13 cellular contexts compared by ENCODE assay signal in the genomic region with DNA sequence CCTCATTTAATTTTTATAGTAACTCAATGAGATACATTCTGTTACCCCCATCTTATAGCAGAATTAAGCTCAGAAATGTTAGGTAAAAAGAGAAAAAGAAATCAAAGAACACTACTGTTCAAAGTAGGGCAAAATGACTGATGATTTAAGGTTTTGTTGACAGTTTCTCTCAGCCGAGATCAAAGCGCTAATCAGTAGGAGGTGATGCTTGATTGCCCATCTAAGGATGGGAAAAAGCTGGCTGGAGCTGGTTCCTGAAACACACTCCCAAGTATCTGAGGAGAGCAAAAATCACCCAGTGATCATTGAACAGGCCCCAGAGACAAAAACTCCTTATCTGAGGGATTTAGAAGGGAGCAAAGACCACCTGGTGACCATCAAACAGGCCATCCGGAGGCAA.
"Had no signal": no experiment of that assay in that cellular context is flagged by ENCODE, and none has a peak within 500 bp of the region (broad histone marks: within the 10 kb centered on the region; RNA-seq: fewer than 3 reads in every experiment).

No MANE protein-coding gene starts in this region.

- H3K27ac ChIP-seq: suprapubic skin had no signal

- H3K27me3 Mint-ChIP-seq: activated CD4-positive, alpha-beta T cell treated with anti-CD3 and anti-CD28 coated beads, Interleukin-2, amount 10 ng/mL, durations not matched to agents 7 days and 5 days; activated T-cell treated with anti-CD3 and anti-CD28 coated beads, Interleukin-2, amount 50 U/mL, for 24 hours; stimulated activated naive CD8-positive, alpha-beta T cell treated with anti-CD3 and anti-CD28 coated beads, Interleukin-15, Interleukin-2, amounts not matched to agents 100 ng/mL and 50 ng/mL, for 24 hours had no signal

- H3K4me1 ChIP-seq: suprapubic skin had no signal

- H3K9me3 Mint-ChIP-seq: activated CD4-positive, alpha-beta T cell treated with anti-CD3 and anti-CD28 coated beads, Interleukin-2, amount 10 ng/mL, durations not matched to agents 7 days and 5 days; activated naive CD4-positive, alpha-beta T cell treated with anti-CD3 and anti-CD28 coated beads for 36 hours; activated T-cell treated with anti-CD3 and anti-CD28 coated beads, Interleukin-2, amount 50 U/mL, for 24 hours; effector memory CD8-positive, alpha-beta T cell; stimulated activated naive CD8-positive, alpha-beta T cell treated with anti-CD3 and anti-CD28 coated beads, Interleukin-15, Interleukin-2, amounts not matched to agents 100 ng/mL and 50 ng/mL, for 24 hours had no signal

- H3K4me3 Mint-ChIP-seq: activated CD4-positive, alpha-beta T cell treated with anti-CD3 and anti-CD28 coated beads, Interleukin-2, amount 10 ng/mL, durations not matched to agents 7 days and 5 days; activated CD8-positive, alpha-beta T cell treated with anti-CD3 and anti-CD28 coated beads, Interleukin-2, amount 10 ng/mL, durations not matched to agents 7 days and 5 days; activated naive CD4-positive, alpha-beta T cell treated with anti-CD3 and anti-CD28 coated beads for 36 hours; activated T-cell treated with anti-CD3 and anti-CD28 coated beads, Interleukin-2, amount 50 U/mL, for 24 hours; brain; effector memory CD8-positive, alpha-beta T cell; nephron; stimulated activated naive CD8-positive, alpha-beta T cell treated with anti-CD3 and anti-CD28 coated beads, Interleukin-15, Interleukin-2, amounts not matched to agents 100 ng/mL and 50 ng/mL, for 24 hours had no signal

- H3K36me3 Mint-ChIP-seq: brain had no signal

- H3K36me3 ChIP-seq: suprapubic skin had no signal

- ATAC-seq: activated CD8-positive, alpha-beta T cell treated with anti-CD3 and anti-CD28 coated beads, Interleukin-2, amount 10 ng/mL, durations not matched to agents 7 days and 5 days; effector memory CD8-positive, alpha-beta T cell; left lobe of liver had no signal

- H3K9me3 ChIP-seq: suprapubic skin had no signal

- H3K27me3 ChIP-seq: suprapubic skin had no signal

- DNase-seq: activated CD4-positive, alpha-beta T cell treated with anti-CD3 and anti-CD28 coated beads, Interleukin-2, amount 10 ng/mL, durations not matched to agents 7 days and 5 days; activated CD8-positive, alpha-beta T cell treated with anti-CD3 and anti-CD28 coated beads, Interleukin-2, amount 10 ng/mL, durations not matched to agents 7 days and 5 days; activated naive CD4-positive, alpha-beta T cell treated with anti-CD3 and anti-CD28 coated beads for 36 hours; activated T-cell treated with anti-CD3 and anti-CD28 coated beads, Interleukin-2, amount 50 U/mL, for 24 hours; caudate nucleus; effector memory CD8-positive, alpha-beta T cell; midbrain; T1000 had no signal

- H3K4me1 Mint-ChIP-seq: activated CD4-positive, alpha-beta T cell treated with anti-CD3 and anti-CD28 coated beads, Interleukin-2, amount 10 ng/mL, durations not matched to agents 7 days and 5 days had no signal

- H3K27ac Mint-ChIP-seq: activated CD4-positive, alpha-beta T cell treated with anti-CD3 and anti-CD28 coated beads, Interleukin-2, amount 10 ng/mL, durations not matched to agents 7 days and 5 days; activated CD8-positive, alpha-beta T cell treated with anti-CD3 and anti-CD28 coated beads, Interleukin-2, amount 10 ng/mL, durations not matched to agents 7 days and 5 days; activated naive CD4-positive, alpha-beta T cell treated with anti-CD3 and anti-CD28 coated beads for 36 hours; activated T-cell treated with anti-CD3 and anti-CD28 coated beads, Interleukin-2, amount 50 U/mL, for 24 hours; effector memory CD8-positive, alpha-beta T cell; stimulated activated naive CD8-positive, alpha-beta T cell treated with anti-CD3 and anti-CD28 coated beads, Interleukin-15, Interleukin-2, amounts not matched to agents 100 ng/mL and 50 ng/mL, for 24 hours had no signal

- H3K4me3 ChIP-seq: suprapubic skin had no signal
